8 cellular contexts compared by ENCODE assay signal in the genomic region with DNA sequence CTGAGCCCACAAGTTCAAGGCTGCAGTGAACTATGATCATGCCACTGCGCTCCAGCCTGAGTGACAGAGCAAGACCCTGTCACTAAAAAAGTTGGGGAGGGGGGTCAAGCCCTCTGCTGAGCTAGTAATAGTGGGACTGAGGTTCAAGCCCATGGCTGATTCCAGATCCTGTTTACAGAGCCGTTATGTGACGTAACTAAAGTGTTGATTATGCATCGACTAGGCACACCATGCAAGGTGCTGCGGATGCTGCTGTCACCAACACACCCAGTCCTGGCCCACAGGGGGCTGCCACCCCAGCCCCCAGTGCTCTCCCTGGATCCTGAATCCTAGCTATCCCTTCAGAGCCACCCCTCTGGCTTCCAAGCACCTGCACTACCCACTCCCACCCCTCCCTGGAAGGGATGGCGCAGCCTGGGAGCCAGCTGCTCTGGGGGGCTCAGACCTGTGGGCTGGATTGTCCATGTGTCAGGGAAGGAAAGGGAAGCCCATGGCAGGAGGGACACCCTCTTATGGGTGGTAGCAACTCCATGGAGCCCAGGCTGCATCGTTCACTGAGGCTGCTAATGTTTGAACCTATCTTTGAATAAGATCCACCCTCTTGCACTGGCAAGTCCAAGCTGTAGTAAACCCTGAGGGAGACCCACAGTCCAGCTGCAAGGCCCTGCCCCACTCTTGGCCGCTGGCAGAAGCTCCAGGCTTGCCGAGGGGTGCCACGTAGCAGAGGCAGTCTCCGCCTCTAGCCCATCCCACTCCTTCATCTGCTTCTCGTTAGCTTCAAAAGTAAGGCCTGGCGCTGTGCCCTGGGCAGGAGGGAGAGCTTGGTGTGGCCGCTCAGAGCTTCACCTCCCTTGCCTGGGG.
DNase-seq lines count a peak whose midpoint lies in the region; ATAC-seq and TF ChIP-seq lines count a peak whose summit lies in the region.

No MANE protein-coding gene starts in this region.

- H3K27ac ChIP-seq in PC-3 (ENCODE audit: low read length) (no peak overlapping the region), fibroblast of lung (ENCODE audit: insufficient read depth, low read length) (peak overlapping the region; percentile 70), parathyroid adenoma (peak overlapping the region; percentile 22)

- H2AFZ ChIP-seq in PC-3 (ENCODE audit: low read length) = peak overlapping the region; percentile 39; the same call in 1 of the 2 replicates
- peak overlapping the region; percentile 68 for H2AFZ ChIP-seq in fibroblast of lung (ENCODE audit: low read length)
- peak overlapping the region; percentile 83 for H2AFZ ChIP-seq in parathyroid adenoma

- H3K4me3 ChIP-seq in PC-3 (ENCODE audit: low read length) (no peak overlapping the region), fibroblast of lung (replicated peaks in 1 of 4; ENCODE audit: control extremely low read depth in 1 of 4, insufficient read depth in 1 of 4, low read depth in 3 of 4, low read length in 4 of 4) (no peak overlapping the region), parathyroid adenoma (ENCODE audit: low read depth, low read length) (no peak overlapping the region)

- POLR2A ChIA-PET in PC-3 (lab: Charles Lee; ENCODE audit: unreplicated experiment) = interaction anchor here (0.5 to 0.6 kb wide), 2 partner anchors 24 to 191 kb away, joined by 3 to 12 read pairs; no protein-coding TSS in a partner anchor

- H3K79me2 ChIP-seq in PC-3 (ENCODE audit: low read length) (no peaks in the 10 kb centered on the region), fibroblast of lung (ENCODE audit: control insufficient read depth, insufficient read depth, low read length) (no peaks in the 10 kb centered on the region), parathyroid adenoma (no peaks in the 10 kb centered on the region)

- H3K4me2 ChIP-seq in PC-3 (ENCODE audit: low read length) (peak overlapping the region; percentile 30), fibroblast of lung (ENCODE audit: extremely low read depth, insufficient read depth, low read length) (peak overlapping the region; percentile 53), parathyroid adenoma (ENCODE audit: low read length) (peak overlapping the region; percentile 21)

- H3K9me2 ChIP-seq in PC-3 (replicated peaks; ENCODE audit: low read length) = no peaks in the 10 kb centered on the region

- BruUV-seq in PC-3 (replicated peaks; lab: Mats Ljungman, UMichigan) = TSS peak; percentile 46

- peaks cover 17% of the 10 kb centered on the region for H3K4me1 ChIP-seq in PC-3 (ENCODE audit: insufficient read depth, low read length)
- peaks cover 26% of the 10 kb centered on the region for H3K4me1 ChIP-seq in fibroblast of lung (ENCODE audit: control insufficient read depth, extremely low read depth, insufficient read depth, low read length)
- H3K4me1 ChIP-seq in parathyroid adenoma = peaks cover 27% of the 10 kb centered on the region

- peak; percentile 88 for DNase-seq in HCEC 1CT
- peak; percentile 65 for DNase-seq in PC-3
- DNase-seq in fibroblast of lung (ENCODE audit: low read depth in 2 of 2) = peak; percentile 95 to 97
- no peak for DNase-seq in ecto neural progenitor cell (ENCODE audit: low spot score)
- DNase-seq in GM19238 (ENCODE audit: insufficient read length, low spot score) = no peak

- H3K27me3 ChIP-seq in PC-3 (ENCODE audit: low read length) (peaks cover 13% of the 10 kb centered on the region), fibroblast of lung (ENCODE audit: control insufficient read depth, insufficient read depth, low read length) (no peaks in the 10 kb centered on the region), parathyroid adenoma (ENCODE audit: control insufficient read depth, insufficient read depth, low read length) (no peaks in the 10 kb centered on the region)

- ATAC-seq in PC-3 = peak; percentile 72
- no peak for ATAC-seq in HG03521 (IDR thresholded peaks at IDR 0.05; ENCODE audit: unreplicated experiment)
- no peak for ATAC-seq in HG02678 (IDR thresholded peaks at IDR 0.05; ENCODE audit: unreplicated experiment)

- TF ChIP-seq CTCF in PC-3 (conservative IDR thresholded peaks at IDR 0.05; ENCODE audit: low read depth, low read length) (no peak), fibroblast of lung (conservative IDR thresholded peaks at IDR 0.05 in 1 of 2, IDR thresholded peaks at IDR 0.05 in 1 of 2; ENCODE audit: low read depth in 1 of 2, low read length in 2 of 2) (no peak), parathyroid adenoma (IDR thresholded peaks at IDR 0.05) (no peak)

- H4K20me1 ChIP-seq in PC-3 (ENCODE audit: low read length) (no peaks in the 10 kb centered on the region), fibroblast of lung (ENCODE audit: control insufficient read depth, extremely low read depth, insufficient read depth, low read length) (no peaks in the 10 kb centered on the region)

- no peaks in the 10 kb centered on the region for H3K36me3 ChIP-seq in PC-3 (ENCODE audit: low read depth, low read length)
- H3K36me3 ChIP-seq in fibroblast of lung (ENCODE audit: control insufficient read depth, insufficient read depth, low read length) = no peaks in the 10 kb centered on the region
- no peaks in the 10 kb centered on the region for H3K36me3 ChIP-seq in parathyroid adenoma (ENCODE audit: control insufficient read depth, insufficient read depth, low read length)

- CTCF ChIA-PET in PC-3 (lab: Charles Lee) = interaction anchor here (0.5 to 1.0 kb wide), 4 partner anchors 16 to 403 kb away, joined by 3 to 5 read pairs (median 3); no protein-coding TSS in a partner anchor

- no peaks in the 10 kb centered on the region for H3F3A ChIP-seq in PC-3 (ENCODE audit: low read length, unreplicated experiment)

- H3K9me3 ChIP-seq in PC-3 (ENCODE audit: low read length) (no peaks in the 10 kb centered on the region), fibroblast of lung (ENCODE audit: control insufficient read depth, insufficient read depth, low read depth, low read length) (no peaks in the 10 kb centered on the region), parathyroid adenoma (ENCODE audit: control insufficient read depth, low read length) (no peaks in the 10 kb centered on the region)

- intact Hi-C loops in PC-3 (cut with micrococcal nuclease) = no loop called here

- no peak overlapping the region for H3K9ac ChIP-seq in PC-3 (ENCODE audit: low read length)
- H3K9ac ChIP-seq in fibroblast of lung (ENCODE audit: insufficient read depth, low read length) = peak overlapping the region; percentile 11
- H3K9ac ChIP-seq in parathyroid adenoma = no peak overlapping the region

Comparison
In these comparisons a context has a peak if more than half of its experiments do, and no peak if none do; other contexts are left out.
1. DNase-seq: peak in HCEC 1CT (single experiment), PC-3 (single experiment) and fibroblast of lung (2 of 2); none in ecto neural progenitor cell (single experiment) and GM19238 (single experiment).
2. Peak in every context shown above with its lines, with median percentiles within 50 percentile points of each other: H2AFZ ChIP-seq and H3K4me2 ChIP-seq.